ENCODE assay signal across 19 cellular contexts in genomic region chr15:43249236-43249635, GRCh38. TPM values are rescaled to one million over a fixed set of nuclear protein-coding genes. Genes with fewer than 3 reads are reported as not detected.
DNase-seq lines count a peak whose midpoint lies in the region; ATAC-seq and TF ChIP-seq lines count a peak whose summit lies in the region.
"Had no signal": no experiment of that assay in that cellular context is flagged by ENCODE, and none has a peak within 500 bp of the region (broad histone marks: within the 10 kb centered on the region; RNA-seq: fewer than 3 reads in every experiment).

No MANE protein-coding gene starts in this region.

- peaks cover 38% of the 10 kb centered on the region for H3K4me1 Mint-ChIP-seq in T-helper 2 cell treated with Interferon-gamma antibody and Interleukin-4, amounts not matched to agents 5 μg/mL and 100 μg/mL, for 36 hours (ENCODE audit: low read depth)
- H3K4me1 Mint-ChIP-seq: neural crest cell had no signal

- H3K4me3 ChIP-seq in OCI-LY3 (ENCODE audit: low read length) (peak overlapping the region; percentile 8; the same call in 1 of the 2 replicates), neutrophil (ENCODE audit: low read depth in 1 of 2, low read length in 1 of 2) (peak overlapping the region in 1 of 2 experiments; percentile 3)
- H3K4me3 ChIP-seq: ascending aorta, upper lobe of right lung had no signal

- no peak for DNase-seq in T-helper 2 cell treated with Interferon-gamma antibody and Interleukin-4, amounts not matched to agents 5 μg/mL and 100 μg/mL, for 36 hours (ENCODE audit: low spot score)
- DNase-seq in T-helper 2 cell = no peak
- no peak for DNase-seq in NCI-H2081 (lab: John Stamatoyannopoulos, UW)
- no peak for DNase-seq in superior temporal gyrus (ENCODE audit: extremely low spot score)
- DNase-seq in G401 (ENCODE audit: low spot score) = no peak
- DNase-seq: 8988T; activated T-cell treated with anti-CD3 and anti-CD28 coated beads for 4 hours; effector memory CD4-positive, alpha-beta T cell; NCI-H146; NCI-H69; SHP77; small intestine; upper lobe of right lung had no signal

- H3K9me3 Mint-ChIP-seq in T-helper 2 cell treated with Interferon-gamma antibody and Interleukin-4, amounts not matched to agents 5 μg/mL and 100 μg/mL, for 36 hours = no peaks in the 10 kb centered on the region
- H3K9me3 Mint-ChIP-seq: neural crest cell had no signal

- H2AFZ ChIP-seq in OCI-LY3 (ENCODE audit: low read depth, low read length) = peak overlapping the region; percentile 28; the same call in 1 of the 2 replicates

- H3K27me3 Mint-ChIP-seq in T-helper 2 cell treated with Interferon-gamma antibody and Interleukin-4, amounts not matched to agents 5 μg/mL and 100 μg/mL, for 36 hours (ENCODE audit: low read depth) = no peaks in the 10 kb centered on the region

- H3K79me2 ChIP-seq in OCI-LY3 (ENCODE audit: low read length) = no peaks in the 10 kb centered on the region

- no peaks in the 10 kb centered on the region for H4K20me1 ChIP-seq in OCI-LY3 (ENCODE audit: insufficient read depth, low read length)

- peak overlapping the region; percentile 64 for H3K9ac ChIP-seq in OCI-LY3 (ENCODE audit: low read length)

- peaks cover 71% of the 10 kb centered on the region for H3K4me1 ChIP-seq in OCI-LY3 (ENCODE audit: low read length)
- peaks cover 32 to 42% of the 10 kb centered on the region in 2 experiments for H3K4me1 ChIP-seq in neutrophil (ENCODE audit: control insufficient read depth in 1 of 2, insufficient read depth in 1 of 2, low read depth in 1 of 2, low read length in 1 of 2)
- H3K4me1 ChIP-seq: ascending aorta, upper lobe of right lung had no signal

- peak; percentile 7 for ATAC-seq in HG02642 (IDR thresholded peaks at IDR 0.05; ENCODE audit: poor library complexity, unreplicated experiment)

- in situ Hi-C loops in G401 (cut with HindIII; ENCODE audit: low sequenced_read_pairs) = no loop called here

- H3K27ac ChIP-seq in OCI-LY3 (ENCODE audit: low read length) = peak overlapping the region; percentile 96
- H3K27ac ChIP-seq in neutrophil = peak overlapping the region; percentile 79
- H3K27ac ChIP-seq: ascending aorta, upper lobe of right lung had no signal

- H3K36me3 ChIP-seq in OCI-LY3 (replicated peaks; ENCODE audit: low read depth, low read length) = peaks cover 8% of the 10 kb centered on the region
- no peaks in the 10 kb centered on the region for H3K36me3 ChIP-seq in neutrophil
- H3K36me3 ChIP-seq: ascending aorta, upper lobe of right lung had no signal

- H3K4me3 Mint-ChIP-seq in T-helper 2 cell treated with Interferon-gamma antibody and Interleukin-4, amounts not matched to agents 5 μg/mL and 100 μg/mL, for 36 hours = peak overlapping the region; percentile 42
- H3K4me3 Mint-ChIP-seq: neural crest cell had no signal

- H3K36me3 Mint-ChIP-seq in T-helper 2 cell treated with Interferon-gamma antibody and Interleukin-4, amounts not matched to agents 5 μg/mL and 100 μg/mL, for 36 hours (ENCODE audit: low read depth) = no peaks in the 10 kb centered on the region

- H3K27me3 ChIP-seq in OCI-LY3 (ENCODE audit: low read depth, low read length) (no peaks in the 10 kb centered on the region), neutrophil (no peaks in the 10 kb centered on the region)
- H3K27me3 ChIP-seq: ascending aorta, upper lobe of right lung had no signal

- H3K27ac Mint-ChIP-seq in T-helper 2 cell treated with Interferon-gamma antibody and Interleukin-4, amounts not matched to agents 5 μg/mL and 100 μg/mL, for 36 hours = peak overlapping the region; percentile 67

- H3K4me2 ChIP-seq in OCI-LY3 (ENCODE audit: low read length) = peak overlapping the region; percentile 58

- TF ChIP-seq CTCF in OCI-LY3 (IDR thresholded peaks at IDR 0.05; ENCODE audit: low read depth, low read length) (no peak), neutrophil (IDR thresholded peaks at IDR 0.05) (no peak)

- H3K9me3 ChIP-seq in OCI-LY3 (ENCODE audit: insufficient read depth, low read length) (no peaks in the 10 kb centered on the region), neutrophil (no peaks in the 10 kb centered on the region)
- H3K9me3 ChIP-seq: ascending aorta, upper lobe of right lung had no signal

RNA-seq across cellular contexts. Expression of gene TGM5, which starts 17.5 kb away (rescaled TPM):
- not detected in 2 replicates for total RNA-seq in G401 (2014; rRNA removed; shearing (Covaris generic))
- total RNA-seq: ascending aorta, glomerular endothelial cell, neural crest cell, upper lobe of right lung had no signal

RNA-seq across cellular contexts. Expression of gene EPB42, which starts 28.4 kb away (rescaled TPM):
- total RNA-seq in G401 (2014; rRNA removed; shearing (Covaris generic)) = not detected in 2 replicates
- total RNA-seq: ascending aorta, glomerular endothelial cell, neural crest cell, upper lobe of right lung had no signal

RNA-seq across cellular contexts. Expression of gene TGM7, which starts 52.8 kb away (rescaled TPM):
- total RNA-seq in G401 (2014; rRNA removed; shearing (Covaris generic)) = not detected in 2 replicates
- total RNA-seq: ascending aorta, glomerular endothelial cell, neural crest cell, upper lobe of right lung had no signal
